Comparison of ENCODE assay signal across 2 cellular contexts in genomic region chrX:74450803-74451449, GRCh38.
TF ChIP-seq lines count a peak whose summit lies in the region.

No MANE protein-coding gene starts in this region.

TF ChIP-seq in HepG2, 621 proteins besides CTCF, POLR2A, EP300 and RAD21 (continued from another document):
- TF ChIP-seq SIX1 (CRISPR knock-in tag; IDR thresholded peaks at IDR 0.05; ENCODE audit: borderline replicate concordance) (no peak), PRDM15 (CRISPR knock-in tag; IDR thresholded peaks at IDR 0.05) (no peak), ZNF143 (CRISPR knock-in tag; IDR thresholded peaks at IDR 0.05) (no peak), PHF20 (CRISPR knock-in tag; IDR thresholded peaks at IDR 0.05) (no peak), MAZ (IDR thresholded peaks at IDR 0.05; ENCODE audit: borderline replicate concordance, low read depth, low read length) (no peak), MAZ (CRISPR knock-in tag; IDR thresholded peaks at IDR 0.05; ENCODE audit: low read depth) (no peak), TAF1 (CRISPR knock-in tag; IDR thresholded peaks at IDR 0.05) (no peak), RORA (CRISPR knock-in tag; IDR thresholded peaks at IDR 0.05) (no peak), POLR2AphosphoS5 (IDR thresholded peaks at IDR 0.05; ENCODE audit: low read depth, low read length) (no peak), MIER3 (CRISPR knock-in tag; IDR thresholded peaks at IDR 0.05; ENCODE audit: borderline replicate concordance) (no peak), FOXK1 (CRISPR knock-in tag; IDR thresholded peaks at IDR 0.05; ENCODE audit: borderline replicate concordance, low read depth) (no peak), ZNF281 (CRISPR knock-in tag; IDR thresholded peaks at IDR 0.05; ENCODE audit: borderline replicate concordance) (no peak), POLR2AphosphoS2 (IDR thresholded peaks at IDR 0.05; ENCODE audit: low read depth, low read length) (no peak), PPARG (CRISPR knock-in tag; conservative IDR thresholded peaks at IDR 0.05) (no peak), ZNF207 (IDR thresholded peaks at IDR 0.05; ENCODE audit: borderline replicate concordance) (no peak), TBX2 (CRISPR knock-in tag; IDR thresholded peaks at IDR 0.05; ENCODE audit: borderline replicate concordance) (no peak)
TF ChIP-seq in HepG2: peak in this region for 0.

TF ChIP-seq in SK-N-SH, 30 proteins besides CTCF, POLR2A, EP300 and RAD21 (continued from another document):
- TF ChIP-seq REST (IDR thresholded peaks at IDR 0.05; ENCODE audit: low read depth, low read length) (no peak), FOSL2 (IDR thresholded peaks at IDR 0.05; ENCODE audit: borderline replicate concordance, low read depth) (0 out of 2 replicates have a peak, but pooled peaks have one; percentile 37), JUND (IDR thresholded peaks at IDR 0.05) (peak; percentile 51; the same call in 1 of the 2 replicates), RFX5 (IDR thresholded peaks at IDR 0.05; ENCODE audit: low read length) (no peak), PBX3 (IDR thresholded peaks at IDR 0.05) (0 out of 2 replicates have a peak, but pooled peaks have one; percentile 15), MAX (IDR thresholded peaks at IDR 0.05; ENCODE audit: low read depth) (0 out of 2 replicates have a peak, but pooled peaks have one; percentile 14), GATA2 (CRISPR knock-in tag; IDR thresholded peaks at IDR 0.05) (no peak), TCF12 (IDR thresholded peaks at IDR 0.05) (peak; percentile 34; the same call in 1 of the 2 replicates)
